7 cellular contexts compared by ENCODE assay signal in genomic region chr16:12035404-12036147, GRCh38. TPM values are rescaled to one million over a fixed set of nuclear protein-coding genes. Genes with fewer than 3 reads are reported as not detected.
DNase-seq lines count a peak whose midpoint lies in the region; ATAC-seq and TF ChIP-seq lines count a peak whose summit lies in the region.
"Not testable (repeated sequence)": the region's sequence is repeated elsewhere in the genome, so short reads cannot be mapped to it uniquely, and the experiment has no call there.

No MANE protein-coding gene starts in this region.

- H3K27ac Mint-ChIP-seq in memory B cell (peak overlapping the region; percentile 98), osteocyte (ENCODE audit: unreplicated experiment) (peak overlapping the region; percentile 32)

- H3K4me3 Mint-ChIP-seq in memory B cell: peak overlapping the region; percentile 24
- not testable (repeated sequence) for H3K4me3 Mint-ChIP-seq in osteocyte (ENCODE audit: unreplicated experiment)

- DNase-seq in adipocyte (ENCODE audit: low read depth): peak; percentile 29
- DNase-seq in left cardiac atrium: peak; percentile 24
- not testable (repeated sequence) for DNase-seq in memory B cell (ENCODE audit: low spot score in 2 of 2); osteocyte (ENCODE audit: extremely low spot score, unreplicated experiment)

- not testable (repeated sequence) for H3K4me3 ChIP-seq in adipocyte (ENCODE audit: low read length); subcutaneous abdominal adipose tissue (ENCODE audit: low read depth in 1 of 5, low read length in 5 of 5)

- H3K36me3 ChIP-seq in adipocyte (ENCODE audit: control insufficient read depth, insufficient read depth, low read length, severe bottlenecking); subcutaneous abdominal adipose tissue (ENCODE audit: control insufficient read depth in 5 of 5, insufficient read depth in 5 of 5, low read length in 5 of 5): not testable (repeated sequence)

- TF ChIP-seq CTCF in osteocyte (IDR thresholded peaks at IDR 0.05): not testable (repeated sequence)

- H3K4me1 ChIP-seq in adipocyte (ENCODE audit: control insufficient read depth, insufficient read depth, low read length) (peaks cover 21% of the 10 kb centered on the region), subcutaneous abdominal adipose tissue (ENCODE audit: control insufficient read depth in 5 of 5, insufficient read depth in 5 of 5, low read length in 5 of 5) (peaks cover 2 to 44% (median 29%) of the 10 kb centered on the region in 5 donors)

- peaks cover 12% of the 10 kb centered on the region for H3K36me3 Mint-ChIP-seq in memory B cell
- H3K36me3 Mint-ChIP-seq in osteocyte (ENCODE audit: unreplicated experiment): not testable (repeated sequence)

- not testable (repeated sequence) for H3K27me3 ChIP-seq in adipocyte (replicated peaks; ENCODE audit: control insufficient read depth, insufficient read depth, low read length); subcutaneous abdominal adipose tissue (ENCODE audit: control insufficient read depth in 5 of 5, insufficient read depth in 4 of 5, low read length in 5 of 5)

- H3K9me3 ChIP-seq in adipocyte (ENCODE audit: control insufficient read depth, low read length); subcutaneous abdominal adipose tissue (ENCODE audit: control insufficient read depth in 5 of 5, low read length in 5 of 5): not testable (repeated sequence)

- ATAC-seq in HG02885 (IDR thresholded peaks at IDR 0.05; ENCODE audit: poor library complexity, unreplicated experiment) (peak; percentile 9), esophagus mucosa (peak; percentile 4), left cardiac atrium (peak; percentile 36 to 60), memory B cell (ENCODE audit: low read depth) (peak; percentile 3)

- not testable (repeated sequence) for H3K9me3 Mint-ChIP-seq in memory B cell; osteocyte (ENCODE audit: unreplicated experiment)

- H3K27me3 Mint-ChIP-seq in memory B cell; osteocyte (ENCODE audit: unreplicated experiment): not testable (repeated sequence)

- H3K4me1 Mint-ChIP-seq in memory B cell: peaks cover 51% of the 10 kb centered on the region
- H3K4me1 Mint-ChIP-seq in osteocyte (ENCODE audit: unreplicated experiment): peaks cover 21% of the 10 kb centered on the region

- intact Hi-C loops in left cardiac atrium (cut with DNase I): not testable (repeated sequence)

- H3K9ac ChIP-seq in adipocyte (ENCODE audit: low read length); subcutaneous abdominal adipose tissue (ENCODE audit: low read length in 5 of 5): not testable (repeated sequence)

- H3K27ac ChIP-seq in subcutaneous abdominal adipose tissue (ENCODE audit: low read depth, low read length): peak overlapping the region; percentile 37

RNA-seq across cellular contexts. Expression of gene SNX29, which starts 59.0 kb away (rescaled TPM):
- total RNA-seq in esophagus mucosa (16.6 TPM), left cardiac atrium (10 to 100 TPM; 18.0 to 18.8 TPM), osteocyte (24.0 and 25.1 TPM in 2 replicates)
